8 cellular contexts compared by ENCODE assay signal in genomic region chr7:65475734-65476319, GRCh38.
A peak's percentile ranks its signal among the peaks of the same experiment; 100 is the strongest.
DNase-seq lines count a peak whose midpoint lies in the region; ATAC-seq and TF ChIP-seq lines count a peak whose summit lies in the region.

No MANE protein-coding gene starts in this region.

- peak; percentile 82 for DNase-seq in activated CD8-positive, alpha-beta memory T cell treated with anti-CD3 and anti-CD28 coated beads, Interleukin-2, amount 10 ng/mL, durations not matched to agents 7 days and 5 days
- DNase-seq in activated CD8-positive, alpha-beta memory T cell treated with anti-CD3 and anti-CD28 coated beads for 24 hours: no peak
- DNase-seq in T-helper 17 cell (no peak), vagina (ENCODE audit: extremely low spot score in 2 of 2) (no peak), cerebellar nuclear complex (lab: John Stamatoyannopoulos, UW) (no peak), right cardiac atrium (no peak)
- peak; percentile 2 to 10 for DNase-seq in stimulated activated CD8-positive, alpha-beta memory T cell treated with anti-CD3 and anti-CD28 coated beads, Interleukin-7, amount 100 ng/mL, for 1 hour (ENCODE audit: low read depth in 2 of 2)

- no peaks in the 10 kb centered on the region for H3K27me3 Mint-ChIP-seq in activated CD8-positive, alpha-beta memory T cell treated with anti-CD3 and anti-CD28 coated beads, Interleukin-2, amount 10 ng/mL, durations not matched to agents 7 days and 5 days
- no peaks in the 10 kb centered on the region for H3K27me3 Mint-ChIP-seq in T-helper 17 cell

- peak; percentile 83 for ATAC-seq in activated CD8-positive, alpha-beta memory T cell treated with anti-CD3 and anti-CD28 coated beads, Interleukin-2, amount 10 ng/mL, durations not matched to agents 7 days and 5 days
- peak; percentile 53 for ATAC-seq in HG03025 (IDR thresholded peaks at IDR 0.05; ENCODE audit: low FRiP score, unreplicated experiment)
- peak; percentile 48 for ATAC-seq in T-helper 17 cell
- ATAC-seq in right cardiac atrium: no peak

- H3K27ac ChIP-seq in vagina (no peak overlapping the region), right cardiac atrium (ENCODE audit: low read length) (no peak overlapping the region)

- H3K9me3 Mint-ChIP-seq in activated CD8-positive, alpha-beta memory T cell treated with anti-CD3 and anti-CD28 coated beads, Interleukin-2, amount 10 ng/mL, durations not matched to agents 7 days and 5 days (ENCODE audit: low read depth): peaks cover 22% of the 10 kb centered on the region

- no peaks in the 10 kb centered on the region for H3K27me3 ChIP-seq in vagina
- H3K27me3 ChIP-seq in right cardiac atrium (ENCODE audit: control insufficient read depth, insufficient read depth): no peaks in the 10 kb centered on the region

- CTCF ChIA-PET in activated CD8-positive, alpha-beta memory T cell treated with anti-CD3 and anti-CD28 coated beads, Interleukin-2, amount 10 ng/mL, durations not matched to agents 7 days and 5 days (lab: Charles Lee): interaction anchor here (1.8 kb wide), 1 partner anchor 12 kb away, joined by 3 read pairs; no protein-coding TSS in a partner anchor

- peaks cover 32% of the 10 kb centered on the region for H3K4me1 Mint-ChIP-seq in activated CD8-positive, alpha-beta memory T cell treated with anti-CD3 and anti-CD28 coated beads, Interleukin-2, amount 10 ng/mL, durations not matched to agents 7 days and 5 days
- H3K4me1 Mint-ChIP-seq in T-helper 17 cell: peaks cover 30% of the 10 kb centered on the region

- intact Hi-C loops in vagina (cut with DNase I) (no loop called here), right cardiac atrium (cut with DNase I) (no loop called here)

- peaks cover 56% of the 10 kb centered on the region for H3K36me3 Mint-ChIP-seq in activated CD8-positive, alpha-beta memory T cell treated with anti-CD3 and anti-CD28 coated beads, Interleukin-2, amount 10 ng/mL, durations not matched to agents 7 days and 5 days
- H3K36me3 Mint-ChIP-seq in T-helper 17 cell (ENCODE audit: low read depth): peaks cover 10% of the 10 kb centered on the region

- no peaks in the 10 kb centered on the region for H3K9me3 ChIP-seq in T-helper 17 cell (ENCODE audit: control insufficient read depth, low read length, poor library complexity, severe bottlenecking)
- no peaks in the 10 kb centered on the region for H3K9me3 ChIP-seq in vagina
- H3K9me3 ChIP-seq in right cardiac atrium (ENCODE audit: control insufficient read depth, low read length): no peaks in the 10 kb centered on the region

- H3K27ac Mint-ChIP-seq in activated CD8-positive, alpha-beta memory T cell treated with anti-CD3 and anti-CD28 coated beads, Interleukin-2, amount 10 ng/mL, durations not matched to agents 7 days and 5 days: peak overlapping the region; percentile 90
- peak overlapping the region; percentile 0 for H3K27ac Mint-ChIP-seq in T-helper 17 cell

- no peak overlapping the region for H3K4me3 ChIP-seq in vagina
- no peak overlapping the region for H3K4me3 ChIP-seq in right cardiac atrium (ENCODE audit: low read length)

- H3K36me3 ChIP-seq in vagina: no peaks in the 10 kb centered on the region

- no peaks in the 10 kb centered on the region for H3K4me1 ChIP-seq in vagina
- H3K4me1 ChIP-seq in right cardiac atrium (ENCODE audit: control insufficient read depth, insufficient read depth, low read length): no peaks in the 10 kb centered on the region

- H3K4me3 Mint-ChIP-seq in activated CD8-positive, alpha-beta memory T cell treated with anti-CD3 and anti-CD28 coated beads, Interleukin-2, amount 10 ng/mL, durations not matched to agents 7 days and 5 days: peak overlapping the region; percentile 26
- H3K4me3 Mint-ChIP-seq in T-helper 17 cell: peak overlapping the region; percentile 22

- 64% methylated on average over 8 of the region's 8 CpGs for WGBS in right cardiac atrium

- no peak for TF ChIP-seq CTCF in vagina (IDR thresholded peaks at IDR 0.05)

- TF ChIP-seq POLR2A in vagina (IDR thresholded peaks at IDR 0.05): no peak

Comparison
In these comparisons a context has a peak if more than half of its experiments do, and no peak if none do; other contexts are left out.
1. DNase-seq: peak in activated CD8-positive, alpha-beta memory T cell treated with anti-CD3 and anti-CD28 coated beads, Interleukin-2, amount 10 ng/mL, durations not matched to agents 7 days and 5 days (single experiment) and stimulated activated CD8-positive, alpha-beta memory T cell treated with anti-CD3 and anti-CD28 coated beads, Interleukin-7, amount 100 ng/mL, for 1 hour (2 of 2); none in activated CD8-positive, alpha-beta memory T cell treated with anti-CD3 and anti-CD28 coated beads for 24 hours (single experiment), T-helper 17 cell (0 of 3), vagina (0 of 2), cerebellar nuclear complex (0 of 2) and right cardiac atrium (0 of 3).
2. ATAC-seq: peak in activated CD8-positive, alpha-beta memory T cell treated with anti-CD3 and anti-CD28 coated beads, Interleukin-2, amount 10 ng/mL, durations not matched to agents 7 days and 5 days (single experiment), HG03025 (single experiment) and T-helper 17 cell (single experiment); none in right cardiac atrium (0 of 2).